Comparison of ENCODE assay signal across 8 cellular contexts in the genomic region with DNA sequence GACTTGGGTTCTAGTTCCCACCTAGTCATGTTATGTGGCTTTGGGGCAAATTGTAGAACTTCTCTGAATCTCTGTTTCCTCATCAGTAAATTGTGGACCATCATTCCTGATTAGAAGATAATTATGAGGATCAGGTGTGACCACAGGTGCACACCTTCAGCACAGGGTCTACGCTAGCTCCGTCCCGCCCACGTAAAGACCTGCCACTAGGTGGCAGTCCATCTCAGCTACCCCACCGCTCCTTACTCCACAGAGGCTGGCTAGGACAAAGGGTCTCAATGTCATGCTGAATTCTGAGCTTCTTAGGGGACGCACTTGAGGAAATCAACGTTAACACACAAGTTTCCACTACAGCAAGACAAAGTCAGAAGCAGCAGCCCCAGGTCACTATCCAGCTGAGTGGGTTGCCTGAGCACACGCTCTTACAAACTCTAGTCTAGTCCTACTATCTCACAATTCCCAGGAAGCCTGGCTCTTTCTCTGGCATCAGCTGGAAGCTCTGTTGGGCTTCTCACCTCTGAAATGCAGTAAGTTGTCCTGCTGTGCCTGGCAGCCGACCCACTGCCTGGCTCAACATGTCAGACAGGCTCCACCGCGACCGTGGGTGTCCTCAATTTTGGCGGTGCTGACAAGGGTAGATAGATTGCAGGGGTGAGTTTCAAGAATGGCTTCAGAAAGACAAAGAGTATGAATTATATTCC. TPM values are rescaled to one million over a fixed set of nuclear protein-coding genes. Genes with fewer than 3 reads are reported as not detected.
DNase-seq lines count a peak whose midpoint lies in the region; ATAC-seq, FAIRE-seq and TF ChIP-seq lines count a peak whose summit lies in the region.

No MANE protein-coding gene starts in this region.

- peak; percentile 94 for TF ChIP-seq CTCF in KMS-11 (conservative IDR thresholded peaks at IDR 0.05; ENCODE audit: low read depth, low read length)
- peak; percentile 85 to 97 (median 85) for TF ChIP-seq CTCF in K562 (IDR thresholded peaks at IDR 0.05 in 2 of 3, conservative IDR thresholded peaks at IDR 0.05 in 1 of 3; ENCODE audit: insufficient read depth in 2 of 3, low read depth in 1 of 3, low read length in 3 of 3)

- no peak for TF ChIP-seq EP300 in K562 (IDR thresholded peaks at IDR 0.05; ENCODE audit: low read length)

- H3K27ac Mint-ChIP-seq in stimulated activated effector memory CD8-positive, alpha-beta T cell treated with anti-CD3 and anti-CD28 coated beads, Interleukin-12 subunit alpha, Interleukin-12 subunit beta, amount 100 ng/mL, for 72 hours = peak overlapping the region; percentile 8

- H3K4me1 ChIP-seq in KMS-11 (ENCODE audit: low read depth, poor library complexity, severe bottlenecking) (peaks cover 8% of the 10 kb centered on the region), K562 (replicated peaks in 1 of 2; ENCODE audit: control insufficient read depth in 2 of 2, insufficient read depth in 2 of 2, low read length in 2 of 2) (peaks cover 25 to 36% of the 10 kb centered on the region in 2 experiments; a peak in 4 of 5 replicates)

- H3K9me3 Mint-ChIP-seq in stimulated activated effector memory CD8-positive, alpha-beta T cell treated with anti-CD3 and anti-CD28 coated beads, Interleukin-12 subunit alpha, Interleukin-12 subunit beta, amount 100 ng/mL, for 72 hours = no peaks in the 10 kb centered on the region

- in situ Hi-C loops in K562 (cut with MboI) = no loop called here

- TF ChIP-seq RAD21 in K562 (CRISPR knock-in tag; conservative IDR thresholded peaks at IDR 0.05 in 1 of 2, IDR thresholded peaks at IDR 0.05 in 1 of 2) = peak; percentile 42 to 82

- H2AFZ ChIP-seq in KMS-11 (ENCODE audit: low read depth) (no peak overlapping the region), K562 (ENCODE audit: low read depth, low read length) (peak overlapping the region; percentile 50; the same call in 1 of the 2 replicates)

- no peaks in the 10 kb centered on the region; the same call in 1 of the 2 replicates for H3K79me2 ChIP-seq in KMS-11 (ENCODE audit: insufficient read depth, low read depth)
- peaks cover 28% of the 10 kb centered on the region for H3K79me2 ChIP-seq in K562 (ENCODE audit: control insufficient read depth, insufficient read depth, low read length)

- no peaks in the 10 kb centered on the region for H3K9me1 ChIP-seq in K562 (ENCODE audit: control insufficient read depth, insufficient read depth, low read length)

- no peak overlapping the region for H3K9ac ChIP-seq in KMS-11
- H3K9ac ChIP-seq in K562 (ENCODE audit: insufficient read depth in 1 of 2, low read depth in 2 of 2, low read length in 2 of 2) = no peak overlapping the region

- H3K4me3 Mint-ChIP-seq in stimulated activated effector memory CD8-positive, alpha-beta T cell treated with anti-CD3 and anti-CD28 coated beads, Interleukin-12 subunit alpha, Interleukin-12 subunit beta, amount 100 ng/mL, for 72 hours = peak overlapping the region; percentile 84

- ATAC-seq in K562 = peak; percentile 63
- ATAC-seq in left colon = peak; percentile 26
- ATAC-seq in stimulated activated effector memory CD8-positive, alpha-beta T cell treated with anti-CD3 and anti-CD28 coated beads, Interleukin-12 subunit alpha, Interleukin-12 subunit beta, amount 100 ng/mL, for 72 hours = no peak

- H3K4me3 ChIP-seq in KMS-11 (IDR thresholded peaks at IDR 0.05; ENCODE audit: insufficient read depth, low read depth, low read length) (no peak overlapping the region), K562 (no peak overlapping the region)

- intact Hi-C loops in K562 (cut with micrococcal nuclease) = loop anchor here (2.0 kb wide), 1 partner anchor 97 kb away; no protein-coding TSS in a partner anchor
- intact Hi-C loops in left colon (cut with DNase I, micrococcal nuclease) = no loop called here

- peak; percentile 34 for DNase-seq in EH (ENCODE audit: low read depth)
- DNase-seq in T-helper 22 cell (ENCODE audit: low read depth) = peak; percentile 32
- DNase-seq in K562 (ENCODE audit: extremely low read depth in 1 of 4, low spot score in 3 of 4) = peak; percentile 64 to 80 (median 68)
- DNase-seq in left colon = peak; percentile 38 to 67
- peak; percentile 46 to 77 for DNase-seq in stimulated activated effector memory CD8-positive, alpha-beta T cell treated with anti-CD3 and anti-CD28 coated beads, Interleukin-12 subunit alpha, Interleukin-12 subunit beta, amount 100 ng/mL, for 72 hours (ENCODE audit: low spot score in 2 of 2)
- no peak for DNase-seq in AG08396 (ENCODE audit: low spot score)
- DNase-seq in frontal cortex (ENCODE audit: low spot score in 2 of 2) = no peak

- TF ChIP-seq POLR2A in K562 (conservative IDR thresholded peaks at IDR 0.05) = no peak

- H3K9me3 ChIP-seq in K562 (replicated peaks; ENCODE audit: control insufficient read depth, insufficient read depth, low read depth, low read length) = no peaks in the 10 kb centered on the region

- FAIRE-seq in K562 (lab: Jason Lieb, UNC) (peak; percentile 91), frontal cortex (lab: Jason Lieb, UNC) (no peak)

- H3K27me3 ChIP-seq in KMS-11 (ENCODE audit: insufficient read depth, low read depth) (no peaks in the 10 kb centered on the region), K562 (ENCODE audit: control insufficient read depth in 2 of 2, insufficient read depth in 2 of 2, low read length in 2 of 2) (no peaks in the 10 kb centered on the region)

- no peaks in the 10 kb centered on the region for H3K36me3 ChIP-seq in KMS-11 (ENCODE audit: insufficient read depth)
- H3K36me3 ChIP-seq in K562 (ENCODE audit: control insufficient read depth, insufficient read depth, low read length) = peaks cover 7% of the 10 kb centered on the region; the same call in 1 of the 3 replicates

- no TSS peak for BruUV-seq in K562 (replicated peaks; lab: Mats Ljungman, UMichigan)

- H3K4me2 ChIP-seq in KMS-11 (no peak overlapping the region), K562 (ENCODE audit: insufficient read depth, low read length) (no peak overlapping the region)

- H4K20me1 ChIP-seq in KMS-11 (ENCODE audit: insufficient read depth) (no peaks in the 10 kb centered on the region), K562 (replicated peaks; ENCODE audit: control insufficient read depth, insufficient read depth, low read length) (no peaks in the 10 kb centered on the region; the same call in 1 of the 2 replicates)

- H3K4me1 Mint-ChIP-seq in stimulated activated effector memory CD8-positive, alpha-beta T cell treated with anti-CD3 and anti-CD28 coated beads, Interleukin-12 subunit alpha, Interleukin-12 subunit beta, amount 100 ng/mL, for 72 hours = peaks cover 62% of the 10 kb centered on the region

- H3K27ac ChIP-seq in KMS-11 (no peak overlapping the region), K562 (ENCODE audit: extremely low read depth, low read depth, low read length) (no peak overlapping the region)

- CTCF ChIA-PET in K562 (lab: Yijun Ruan, JAX; ENCODE audit: low intra/inter-chr PET ratio) = interaction anchor here (0.6 kb wide), 1 partner anchor 97 kb away, joined by 3 read pairs; no protein-coding TSS in a partner anchor

- POLR2A ChIA-PET in K562 (lab: Yijun Ruan, JAX) = interaction anchor here (0.6 to 1.7 kb wide), 4 partner anchors 14 to 914 kb away, joined by 3 to 7 read pairs (median 3); no protein-coding TSS in a partner anchor

- 43% methylated on average over 13 of the region's 13 CpGs for WGBS in K562 (ENCODE audit: insufficient coverage, low coverage, missing lambda C conversion rate)

- H3K36me3 Mint-ChIP-seq in stimulated activated effector memory CD8-positive, alpha-beta T cell treated with anti-CD3 and anti-CD28 coated beads, Interleukin-12 subunit alpha, Interleukin-12 subunit beta, amount 100 ng/mL, for 72 hours = peaks cover 26% of the 10 kb centered on the region

TF ChIP-seq in K562, 482 proteins besides CTCF, POLR2A, EP300 and RAD21 (continues in another document):
- no peak for TF ChIP-seq CREB1 (IDR thresholded peaks at IDR 0.05)
- peak; percentile 50; the same call in 1 of the 2 replicates for TF ChIP-seq CREB1 (CRISPR knock-in tag; IDR thresholded peaks at IDR 0.05)
- TF ChIP-seq ZFP36 (IDR thresholded peaks at IDR 0.05; ENCODE audit: low read depth, low read length, partially characterized antibody) = no peak
- peak in 1 of 2 experiments; percentile 23; a peak in 1 of 3 replicates for TF ChIP-seq CBX3 (IDR thresholded peaks at IDR 0.05; ENCODE audit: borderline replicate concordance in 1 of 2, low read length in 2 of 2)
- peak; percentile 76 for TF ChIP-seq CREM (IDR thresholded peaks at IDR 0.05; ENCODE audit: low read depth)
- TF ChIP-seq GATA2 (CRISPR knock-in tag; IDR thresholded peaks at IDR 0.05) = peak; percentile 14; the same call in 1 of the 2 replicates
- peak; percentile 70 for TF ChIP-seq HNRNPLL (IDR thresholded peaks at IDR 0.05; ENCODE audit: low read depth, low read length, poor library complexity, severe bottlenecking)
- TF ChIP-seq ZNF140 (CRISPR knock-in tag; IDR thresholded peaks at IDR 0.05) = no peak
- TF ChIP-seq NCOA1 (IDR thresholded peaks at IDR 0.05; ENCODE audit: low read depth) = no peak
- TF ChIP-seq ATF1 (CRISPR knock-in tag; IDR thresholded peaks at IDR 0.05) = no peak
- TF ChIP-seq ATF1 (tag; IDR thresholded peaks at IDR 0.05) = peak; percentile 50; the same call in 1 of the 2 replicates
- peak; percentile 46; the same call in 1 of the 2 replicates for TF ChIP-seq CC2D1A (IDR thresholded peaks at IDR 0.05)
- TF ChIP-seq ATF7 (IDR thresholded peaks at IDR 0.05) = no peak
- peak; percentile 63 for TF ChIP-seq RBM39 (optimal IDR thresholded peaks at IDR 0.05; ENCODE audit: low read depth, low read length)
- TF ChIP-seq EGR1 (conservative IDR thresholded peaks at IDR 0.05) = peak; percentile 91

RNA-seq across cellular contexts. Expression of a gene that starts 2.0 kb away (rescaled TPM):
- total RNA-seq in K562 (2011; cell fraction: chromatin; rRNA removed; ENCODE audit: low replicate concordance) = 213 and 380 TPM in 2 replicates
- 184 and 191 TPM in 2 replicates for total RNA-seq in K562 (2011; cell fraction: nucleolus; rRNA removed)
- total RNA-seq in K562 (2011; cell fraction: nucleoplasm; rRNA removed) = 147 and 176 TPM in 2 replicates
- 34.8 and 38.7 TPM in 2 replicates for total RNA-seq in K562 (2014; rRNA removed)
- total RNA-seq in K562 (2014; rRNA removed; fragmentation: Illumina TruSeq; extraction: Trizol) = 15.2 and 23.7 TPM in 2 replicates
- total RNA-seq in K562 (2015; rRNA removed; fragmentation: Illumina TruSeq; extraction: Trizol) = 32.5 and 33.3 TPM in 2 replicates
- total RNA-seq in K562 (2021) = 48.2 and 67.0 TPM in 2 replicates
- 34.9 and 50.1 TPM in 2 replicates for polyA plus RNA-seq in K562 (2011; rRNA removed)
- polyA plus RNA-seq in K562 (2011; cell fraction: cytosol; rRNA removed) = 29.1 and 35.8 TPM in 2 replicates
- 231 and 271 TPM in 2 replicates for polyA plus RNA-seq in K562 (2011; cell fraction: nucleus; rRNA removed)
- 31.2 and 36.7 TPM in 2 replicates for polyA plus RNA-seq in K562 (2012)
- 44.1 and 44.6 TPM in 2 replicates for polyA plus RNA-seq in K562 (2014; fragmentation: Illumina TruSeq; extraction: Trizol)
- polyA plus RNA-seq in K562 (2014; fragmentation: Nextera tagmentation; extraction: Ambion mirVana) = 1 to 10 TPM; 1.7 to 2.2 TPM
- 41.4 and 52.9 TPM in 2 replicates for polyA plus RNA-seq in K562 (2014; rRNA removed)
- 32.4 and 38.5 TPM in 2 replicates for polyA minus RNA-seq in K562 (2011; rRNA and poly(A)+ RNA removed)
- polyA minus RNA-seq in K562 (2011; cell fraction: cytosol; rRNA and poly(A)+ RNA removed) = 38.3 and 50.8 TPM in 2 replicates
- polyA minus RNA-seq in K562 (2011; cell fraction: nucleus; rRNA and poly(A)+ RNA removed) = 61.9 and 82.2 TPM in 2 replicates
- 10 to 100 TPM; 58.0 to 74.7 TPM for total RNA-seq in left colon
- total RNA-seq in frontal cortex = 91.3 TPM

Comparison
In these comparisons a context has a peak if more than half of its experiments do, and no peak if none do; other contexts are left out.
1. DNase-seq: peak in EH (single experiment), T-helper 22 cell (single experiment), K562 (4 of 4), left colon (2 of 2) and stimulated activated effector memory CD8-positive, alpha-beta T cell treated with anti-CD3 and anti-CD28 coated beads, Interleukin-12 subunit alpha, Interleukin-12 subunit beta, amount 100 ng/mL, for 72 hours (2 of 2); none in AG08396 (single experiment) and frontal cortex (0 of 2).